ENCODE assay signal across 1 cellular context in the genomic region with DNA sequence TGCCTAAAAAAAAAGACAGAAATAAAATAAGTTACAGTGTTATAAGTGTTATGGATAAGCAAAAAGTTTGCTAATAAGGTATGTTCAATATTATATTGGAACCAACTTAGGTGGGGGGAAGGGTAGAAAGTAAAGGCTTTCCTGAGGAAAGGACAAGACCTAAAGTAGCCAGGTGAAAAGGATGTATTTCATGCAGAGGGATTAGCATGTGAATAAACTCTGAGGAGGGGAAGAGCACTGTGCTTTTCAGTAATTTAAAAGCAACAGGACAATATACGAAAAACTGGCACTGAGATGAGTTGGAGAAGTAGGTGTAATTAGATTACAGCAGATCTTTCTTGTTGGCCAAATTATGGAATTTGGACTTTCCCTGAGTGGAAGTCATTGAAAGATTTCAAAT.
TF ChIP-seq lines count a peak whose summit lies in the region.

No MANE protein-coding gene starts in this region.

TF ChIP-seq in HepG2, 621 proteins besides CTCF, POLR2A, EP300 and RAD21 (continues in another document):
- no peak for TF ChIP-seq SP2 (CRISPR knock-in tag; IDR thresholded peaks at IDR 0.05)
- TF ChIP-seq ZSCAN21 (CRISPR knock-in tag; IDR thresholded peaks at IDR 0.05; ENCODE audit: borderline replicate concordance) = no peak
- TF ChIP-seq, protein P1, sequence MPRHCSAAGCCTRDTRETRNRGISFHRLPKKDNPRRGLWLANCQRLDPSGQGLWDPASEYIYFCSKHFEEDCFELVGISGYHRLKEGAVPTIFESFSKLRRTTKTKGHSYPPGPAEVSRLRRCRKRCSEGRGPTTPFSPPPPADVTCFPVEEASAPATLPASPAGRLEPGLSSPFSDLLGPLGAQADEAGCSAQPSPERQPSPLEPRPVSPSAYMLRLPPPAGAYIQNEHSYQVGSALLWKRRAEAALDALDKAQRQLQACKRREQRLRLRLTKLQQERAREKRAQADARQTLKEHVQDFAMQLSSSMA (CRISPR knock-in tag; IDR thresholded peaks at IDR 0.05) = no peak
- no peak for TF ChIP-seq GTF3A (CRISPR knock-in tag; conservative IDR thresholded peaks at IDR 0.05)
- no peak for TF ChIP-seq ZNF574 (CRISPR knock-in tag; IDR thresholded peaks at IDR 0.05)
- TF ChIP-seq ARID4A (CRISPR knock-in tag; IDR thresholded peaks at IDR 0.05; ENCODE audit: borderline replicate concordance) = no peak
- TF ChIP-seq ZNF670 (CRISPR knock-in tag; IDR thresholded peaks at IDR 0.05; ENCODE audit: borderline replicate concordance) = no peak
- TF ChIP-seq ZNF577 (CRISPR knock-in tag; IDR thresholded peaks at IDR 0.05; ENCODE audit: borderline replicate concordance, low read depth) = no peak
- no peak for TF ChIP-seq ZBTB4 (CRISPR knock-in tag; IDR thresholded peaks at IDR 0.05; ENCODE audit: borderline replicate concordance)
- TF ChIP-seq ZNF652 (CRISPR knock-in tag; IDR thresholded peaks at IDR 0.05; ENCODE audit: borderline replicate concordance, low read depth) = no peak
- no peak for TF ChIP-seq KIAA2018 (CRISPR knock-in tag; IDR thresholded peaks at IDR 0.05; ENCODE audit: borderline replicate concordance)
- TF ChIP-seq, protein P2, sequence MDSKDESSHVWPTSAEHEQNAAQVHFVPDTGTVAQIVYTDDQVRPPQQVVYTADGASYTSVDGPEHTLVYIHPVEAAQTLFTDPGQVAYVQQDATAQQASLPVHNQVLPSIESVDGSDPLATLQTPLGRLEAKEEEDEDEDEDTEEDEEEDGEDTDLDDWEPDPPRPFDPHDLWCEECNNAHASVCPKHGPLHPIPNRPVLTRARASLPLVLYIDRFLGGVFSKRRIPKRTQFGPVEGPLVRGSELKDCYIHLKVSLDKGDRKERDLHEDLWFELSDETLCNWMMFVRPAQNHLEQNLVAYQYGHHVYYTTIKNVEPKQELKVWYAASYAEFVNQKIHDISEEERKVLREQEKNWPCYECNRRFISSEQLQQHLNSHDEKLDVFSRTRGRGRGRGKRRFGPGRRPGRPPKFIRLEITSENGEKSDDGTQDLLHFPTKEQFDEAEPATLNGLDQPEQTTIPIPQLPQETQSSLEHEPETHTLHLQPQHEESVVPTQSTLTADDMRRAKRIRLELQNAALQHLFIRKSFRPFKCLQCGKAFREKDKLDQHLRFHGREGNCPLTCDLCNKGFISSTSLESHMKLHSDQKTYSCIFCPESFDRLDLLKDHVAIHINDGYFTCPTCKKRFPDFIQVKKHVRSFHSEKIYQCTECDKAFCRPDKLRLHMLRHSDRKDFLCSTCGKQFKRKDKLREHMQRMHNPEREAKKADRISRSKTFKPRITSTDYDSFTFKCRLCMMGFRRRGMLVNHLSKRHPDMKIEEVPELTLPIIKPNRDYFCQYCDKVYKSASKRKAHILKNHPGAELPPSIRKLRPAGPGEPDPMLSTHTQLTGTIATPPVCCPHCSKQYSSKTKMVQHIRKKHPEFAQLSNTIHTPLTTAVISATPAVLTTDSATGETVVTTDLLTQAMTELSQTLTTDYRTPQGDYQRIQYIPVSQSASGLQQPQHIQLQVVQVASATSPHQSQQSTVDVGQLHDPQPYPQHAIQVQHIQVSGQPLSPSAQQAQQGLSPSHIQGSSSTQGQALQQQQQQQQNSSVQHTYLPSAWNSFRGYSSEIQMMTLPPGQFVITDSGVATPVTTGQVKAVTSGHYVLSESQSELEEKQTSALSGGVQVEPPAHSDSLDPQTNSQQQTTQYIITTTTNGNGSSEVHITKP (CRISPR knock-in tag; IDR thresholded peaks at IDR 0.05; ENCODE audit: low read depth) = no peak
- TF ChIP-seq ZMYM4 (CRISPR knock-in tag; IDR thresholded peaks at IDR 0.05) = no peak
- TF ChIP-seq THRA (CRISPR knock-in tag; IDR thresholded peaks at IDR 0.05; ENCODE audit: borderline replicate concordance) = no peak
- TF ChIP-seq ZNF160 (CRISPR knock-in tag; IDR thresholded peaks at IDR 0.05) = no peak
- no peak for TF ChIP-seq HOXA9 (CRISPR knock-in tag; IDR thresholded peaks at IDR 0.05; ENCODE audit: borderline replicate concordance)
- TF ChIP-seq KAT2B (IDR thresholded peaks at IDR 0.05; ENCODE audit: borderline replicate concordance, low read depth, low read length) = no peak
